ENCODE assay signal across 1 cellular context in the genomic region with DNA sequence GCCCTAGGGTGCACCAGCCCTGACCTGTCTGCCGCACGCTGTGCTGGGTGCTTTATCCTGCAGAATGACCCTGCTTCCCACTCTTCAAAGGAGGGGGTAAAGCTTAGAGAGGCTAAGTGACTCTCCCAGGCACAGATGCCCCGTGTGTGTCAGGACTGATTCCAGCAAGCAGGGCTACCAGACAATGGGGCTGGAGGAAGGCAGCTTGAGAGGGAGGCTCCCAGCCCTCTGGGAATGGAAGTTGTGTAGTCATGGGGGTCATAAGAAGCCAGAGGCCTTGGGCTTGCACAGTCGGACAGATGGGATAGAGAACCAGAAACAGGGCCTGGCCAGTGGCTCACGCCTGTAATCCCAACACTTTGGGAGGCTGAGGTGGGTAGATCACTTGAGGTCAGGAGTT.
TF ChIP-seq lines count a peak whose summit lies in the region.

No MANE protein-coding gene starts in this region.

TF ChIP-seq in H1, 55 proteins besides CTCF, POLR2A, EP300 and RAD21 (continued from another document):
- no peak for TF ChIP-seq TEAD4 (IDR thresholded peaks at IDR 0.05; ENCODE audit: low read depth, low read length)
- TF ChIP-seq KDM1A (IDR thresholded peaks at IDR 0.05; ENCODE audit: borderline replicate concordance, low read length): no peak
- TF ChIP-seq, protein P1, sequence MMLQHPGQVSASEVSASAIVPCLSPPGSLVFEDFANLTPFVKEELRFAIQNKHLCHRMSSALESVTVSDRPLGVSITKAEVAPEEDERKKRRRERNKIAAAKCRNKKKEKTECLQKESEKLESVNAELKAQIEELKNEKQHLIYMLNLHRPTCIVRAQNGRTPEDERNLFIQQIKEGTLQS (IDR thresholded peaks at IDR 0.05; ENCODE audit: insufficient read depth, low read depth, low read length): no peak
- TF ChIP-seq TCF12 (IDR thresholded peaks at IDR 0.05; ENCODE audit: low read depth, low read length): no peak
- no peak for TF ChIP-seq SAP30 (IDR thresholded peaks at IDR 0.05; ENCODE audit: insufficient read depth, insufficient replicate concordance, low read length)
- no peak for TF ChIP-seq BACH1 (IDR thresholded peaks at IDR 0.05; ENCODE audit: low read length)
